11 cellular contexts compared by ENCODE assay signal in the genomic region with DNA sequence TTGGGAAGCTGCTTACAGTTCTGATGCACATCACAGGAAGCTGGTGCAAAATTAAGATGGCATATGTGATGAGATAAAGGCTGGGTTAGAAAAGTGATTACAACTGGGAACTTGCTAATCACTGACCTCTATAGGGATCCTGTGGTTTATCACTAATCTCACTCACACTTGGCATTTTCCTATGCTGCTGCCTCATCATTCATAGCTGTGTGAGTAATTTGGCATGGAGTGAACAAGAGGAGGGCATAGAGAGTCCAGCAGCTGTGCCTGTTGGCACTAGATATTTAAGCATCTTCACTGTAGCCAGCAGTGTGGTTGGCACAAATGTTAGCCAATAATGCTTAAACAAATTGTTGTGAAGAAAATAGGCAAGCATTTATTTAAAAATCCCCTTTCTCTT.
DNase-seq lines count a peak whose midpoint lies in the region.
"Had no signal": no experiment of that assay in that cellular context is flagged by ENCODE, and none has a peak within 500 bp of the region (broad histone marks: within the 10 kb centered on the region; RNA-seq: fewer than 3 reads in every experiment).

No MANE protein-coding gene starts in this region.

- DNase-seq in Ammon's horn (ENCODE audit: low spot score): peak; percentile 89
- peak; percentile 83 for DNase-seq in MG63
- DNase-seq in adipocyte (ENCODE audit: low read depth): peak; percentile 47
- peak; percentile 74 for DNase-seq in inferior parietal cortex (ENCODE audit: extremely low spot score)
- DNase-seq in 8988T: no peak
- no peak for DNase-seq in HK-2 (ENCODE audit: unreplicated experiment)
- no peak for DNase-seq in SIG-M5 treated with dmso at 0.1 percent for 504 hours (lab: John Stamatoyannopoulos, UW; ENCODE audit: unreplicated experiment)
- no peak for DNase-seq in NAMALWA (ENCODE audit: low spot score)
- DNase-seq: activated T-cell treated with anti-CD3 and anti-CD28 coated beads, Interleukin-2, amount 50 U/mL, for 24 hours; DND-41 had no signal

- no peaks in the 10 kb centered on the region for H3K9me3 ChIP-seq in MG63
- no peaks in the 10 kb centered on the region for H3K9me3 ChIP-seq in adipocyte (ENCODE audit: control insufficient read depth, low read length)
- H3K9me3 ChIP-seq: SJCRH30 had no signal

- H3K27me3 ChIP-seq in MG63 (no peaks in the 10 kb centered on the region), adipocyte (replicated peaks; ENCODE audit: control insufficient read depth, insufficient read depth, low read length) (no peaks in the 10 kb centered on the region)
- H3K27me3 ChIP-seq: SJCRH30 had no signal

- peaks cover 20% of the 10 kb centered on the region for H3K4me1 ChIP-seq in adipocyte (ENCODE audit: control insufficient read depth, insufficient read depth, low read length)

- H3K9ac ChIP-seq in adipocyte (ENCODE audit: low read length): no peak overlapping the region

- H3K36me3 ChIP-seq in MG63: no peaks in the 10 kb centered on the region
- H3K36me3 ChIP-seq in adipocyte (ENCODE audit: control insufficient read depth, insufficient read depth, low read length, severe bottlenecking): no peaks in the 10 kb centered on the region
- H3K36me3 ChIP-seq: SJCRH30 had no signal

- no peak overlapping the region for H3K4me3 ChIP-seq in MG63
- no peak overlapping the region for H3K4me3 ChIP-seq in adipocyte (ENCODE audit: low read length)
- H3K4me3 ChIP-seq: SJCRH30 had no signal

Comparison
In these comparisons a context has a peak if more than half of its experiments do, and no peak if none do; other contexts are left out.
1. DNase-seq: peak in Ammon's horn (single experiment), MG63 (single experiment), adipocyte (single experiment) and inferior parietal cortex (single experiment); none in 8988T (single experiment), HK-2 (single experiment), SIG-M5 treated with dmso at 0.1 percent for 504 hours (single experiment) and NAMALWA (single experiment).